In genomic region chr1:157080714-157081113, GRCh38 we compare ENCODE assay signal across 36 cellular contexts. TPM values are rescaled to one million over a fixed set of nuclear protein-coding genes. Genes with fewer than 3 reads are reported as not detected.
"Had no signal": no experiment of that assay in that cellular context is flagged by ENCODE, and none has a peak within 500 bp of the region (broad histone marks: within the 10 kb centered on the region; RNA-seq: fewer than 3 reads in every experiment).

No MANE protein-coding gene starts in this region.

- H3K4me1 ChIP-seq: lower lobe of right lung, right atrium auricular region, right lobe of liver, tibial nerve, upper lobe of left lung, vagina had no signal

- ATAC-seq: left cardiac atrium; left lung; lower lobe of right lung; natural killer cell; right lobe of liver; stimulated activated memory B cell treated with anti-CD40 and anti-IgM and Interleukin-4, amounts not matched to agents 10 μg/mL and 1 μg/mL and 100 μg/mL, for 72 hours; stimulated activated naive CD8-positive, alpha-beta T cell treated with anti-CD3 and anti-CD28 coated beads, Interleukin-15, amount 100 ng/mL, for 72 hours had no signal

- H3K9ac ChIP-seq: neural progenitor cell had no signal

- H3K79me2 ChIP-seq: hepatocyte had no signal

- H3K4me2 ChIP-seq: hepatocyte, neural progenitor cell, smooth muscle cell had no signal

- H3K27me3 ChIP-seq: hepatocyte, left lung, neural progenitor cell, ovary, right atrium auricular region, right lobe of liver, tibial nerve, upper lobe of left lung, vagina had no signal

- H3K9me3 ChIP-seq: left lung, lower lobe of right lung, neutrophil, ovary, right atrium auricular region, right lobe of liver, tibial nerve, upper lobe of left lung, vagina had no signal

- H3K27ac ChIP-seq: hepatocyte, left lung, lower lobe of right lung, neural progenitor cell, neutrophil, ovary, right atrium auricular region, right lobe of liver, tibial nerve, upper lobe of left lung, vagina had no signal

- DNase-seq: kidney glomerular epithelial cell; left cardiac atrium; left lung; lower lobe of right lung; mammary epithelial cell; mesenchymal stem cell; naive B cell; natural killer cell; nephron progenitor cell; occipital lobe; ovary; right lobe of liver; stimulated activated CD4-positive, alpha-beta T cell treated with anti-CD3 and anti-CD28 coated beads, Interleukin-1b, Interleukin-23, amount 100 ng/mL, for 48 hours; stimulated activated CD4-positive, alpha-beta T cell treated with anti-CD3 and anti-CD28 coated beads, Interleukin-2, amount 100 ng/mL, for 48 hours; stimulated activated CD4-positive, alpha-beta T cell treated with anti-CD3 and anti-CD28 coated beads, Interleukin-4, amount 100 ng/mL, for 4 hours; stimulated activated CD8-positive, alpha-beta memory T cell treated with anti-CD3 and anti-CD28 coated beads, Interleukin-4, amount 100 ng/mL, for 48 hours; stimulated activated naive CD4-positive, alpha-beta T cell treated with Interleukin-2 at 50 U/mL for 16 hours; stimulated activated naive CD8-positive, alpha-beta T cell treated with anti-CD3 and anti-CD28 coated beads, Interleukin-15, amount 100 ng/mL, for 72 hours; substantia nigra; upper lobe of left lung had no signal

- H3K36me3 ChIP-seq: left lung, lower lobe of right lung, neural progenitor cell, neutrophil, ovary, right atrium auricular region, right lobe of liver, tibial nerve, upper lobe of left lung, vagina had no signal

- H3K4me3 ChIP-seq: hepatocyte, left lung, lower lobe of right lung, neural progenitor cell, ovary, right atrium auricular region, right lobe of liver, smooth muscle cell, tibial nerve, upper lobe of left lung, vagina had no signal

- H2AFZ ChIP-seq: hepatocyte had no signal

- FAIRE-seq: keratinocyte had no signal

RNA-seq across cellular contexts. Expression of gene ETV3L, which starts 18.9 kb away (rescaled TPM):
- total RNA-seq: hepatocyte, left cardiac atrium, left lung, liver, lower lobe of right lung, mammary epithelial cell, mesothelial cell of epicardium, natural killer cell, occipital lobe, ovary, pulmonary artery endothelial cell, renal cortical epithelial cell, right atrium auricular region, right lobe of liver, skeletal muscle tissue, smooth muscle cell, temporal lobe, tibial nerve, upper lobe of left lung, urinary bladder, vagina had no signal
- polyA plus RNA-seq: hepatocyte, keratinocyte, liver, mammary epithelial cell, ovary, smooth muscle cell, urinary bladder had no signal
